ENCODE assay signal across 11 cellular contexts in genomic region chr12:120886194-120887018, GRCh38. TPM values are rescaled to one million over a fixed set of nuclear protein-coding genes. Genes with fewer than 3 reads are reported as not detected.
DNase-seq lines count a peak whose midpoint lies in the region; ATAC-seq and TF ChIP-seq lines count a peak whose summit lies in the region.
"Had no signal": no experiment of that assay in that cellular context is flagged by ENCODE, and none has a peak within 500 bp of the region (broad histone marks: within the 10 kb centered on the region; RNA-seq: fewer than 3 reads in every experiment).

No MANE protein-coding gene starts in this region.

- no peak overlapping the region for H3K4me3 ChIP-seq in gastroesophageal sphincter
- H3K4me3 ChIP-seq: tibial nerve had no signal

- H3K27ac ChIP-seq in gastroesophageal sphincter, result no peak overlapping the region
- H3K27ac ChIP-seq: tibial nerve had no signal

- no peaks in the 10 kb centered on the region for H3K36me3 Mint-ChIP-seq in immature natural killer cell

- H3K27me3 ChIP-seq in gastroesophageal sphincter, result no peaks in the 10 kb centered on the region
- H3K27me3 ChIP-seq: tibial nerve had no signal

- H3K36me3 ChIP-seq in gastroesophageal sphincter, result no peaks in the 10 kb centered on the region
- H3K36me3 ChIP-seq: tibial nerve had no signal

- H3K9me3 Mint-ChIP-seq in immature natural killer cell, result no peaks in the 10 kb centered on the region

- TF ChIP-seq POLR2A in gastroesophageal sphincter (IDR thresholded peaks at IDR 0.05), result no peak

- peaks cover 0 to 39% (median 9%) of the 10 kb centered on the region in 3 donors for H3K4me1 ChIP-seq in gastroesophageal sphincter

- 84 to 85% methylated on average over 3 to 4 of the region's 4 CpGs for WGBS in gastroesophageal sphincter (ENCODE audit: low coverage in 1 of 2), 2 donors

- TF ChIP-seq EP300 in gastroesophageal sphincter (IDR thresholded peaks at IDR 0.05), result no peak

- peaks cover 67 to 89% of the 10 kb centered on the region in 2 donors for H3K4me1 Mint-ChIP-seq in immature natural killer cell

- ATAC-seq in GM18508 (IDR thresholded peaks at IDR 0.05; ENCODE audit: insufficient read depth, unreplicated experiment) (peak; percentile 76), GM21423 (IDR thresholded peaks at IDR 0.05; ENCODE audit: unreplicated experiment) (peak; percentile 89), HG03565 (IDR thresholded peaks at IDR 0.05; ENCODE audit: unreplicated experiment) (peak; percentile 51), gastroesophageal sphincter (no peak)

- H3K27ac Mint-ChIP-seq in immature natural killer cell, result peak overlapping the region; percentile 28 to 85 (median 66)

- H3K27me3 Mint-ChIP-seq in immature natural killer cell (ENCODE audit: low read depth in 3 of 3), result peaks cover 0 to 2% (median 0%) of the 10 kb centered on the region in 3 donors

- no peak for TF ChIP-seq CTCF in gastroesophageal sphincter (IDR thresholded peaks at IDR 0.05)

- no peaks in the 10 kb centered on the region for H3K9me3 ChIP-seq in gastroesophageal sphincter
- H3K9me3 ChIP-seq: tibial nerve had no signal

- peak overlapping the region; percentile 53 to 81 (median 71) for H3K4me3 Mint-ChIP-seq in immature natural killer cell

- DNase-seq in immature natural killer cell, result peak; percentile 31 to 56 (median 49)
- DNase-seq in DMS79 (lab: John Stamatoyannopoulos, UW), result no peak
- no peak for DNase-seq in middle frontal gyrus (ENCODE audit: extremely low spot score, low spot score)
- DNase-seq in NCI-H2029 (lab: John Stamatoyannopoulos, UW), result no peak
- DNase-seq: amniotic stem cell, NCI-H187 treated with DMSO at 0.1 percent for 48 hours had no signal

RNA-seq across cellular contexts. Expression of gene SPPL3, which starts 17.8 kb away (rescaled TPM):
- polyA plus RNA-seq in immature natural killer cell, result 10 to 100 TPM; 10.2 to 18.8 (median 15.6) TPM
- total RNA-seq in gastroesophageal sphincter, result 10 to 100 TPM; 16.2 to 20.2 (median 19.0) TPM

Comparison
In these comparisons a context has a peak if more than half of its experiments do, and no peak if none do; other contexts are left out.
1. DNase-seq: peak in immature natural killer cell (3 of 3); none in DMS79 (single experiment), middle frontal gyrus (single experiment) and NCI-H2029 (single experiment).